Comparison of ENCODE assay signal across 8 cellular contexts in genomic region chr14:65222434-65222833, GRCh38.
DNase-seq lines count a peak whose midpoint lies in the region; ATAC-seq and TF ChIP-seq lines count a peak whose summit lies in the region.

No MANE protein-coding gene starts in this region.

- H3K4me3 ChIP-seq in astrocyte of the spinal cord (ENCODE audit: low read depth, low read length) = no peak overlapping the region

- ATAC-seq in GM18517 (IDR thresholded peaks at IDR 0.05; ENCODE audit: unreplicated experiment) = no peak

- no peak for TF ChIP-seq EP300 in Ishikawa (IDR thresholded peaks at IDR 0.05; ENCODE audit: borderline replicate concordance)

- in situ Hi-C loops in astrocyte of the spinal cord (cut with HindIII; ENCODE audit: low sequenced_read_pairs) = no loop called here

- peak; percentile 90 for TF ChIP-seq RAD21 in Ishikawa (IDR thresholded peaks at IDR 0.05; ENCODE audit: low read depth)

- DNase-seq in NCI-H345 (lab: John Stamatoyannopoulos, UW) (peak; percentile 16), NCI-H345 treated with DMSO at 0.1 percent for 48 hours (lab: John Stamatoyannopoulos, UW; ENCODE audit: unreplicated experiment) (no peak), T-helper 2 cell (peak in 4 of 5 experiments; percentile 15 to 71 (median 34)), astrocyte of the spinal cord (ENCODE audit: low read depth, low spot score) (peak; percentile 68), inferior parietal cortex (ENCODE audit: extremely low spot score) (peak; percentile 73)
- DNase-seq in stimulated activated CD4-positive, alpha-beta T cell treated with anti-CD3 and anti-CD28 coated beads, Interleukin-4, amount 100 ng/mL, for 1 hour = peak; percentile 54

- peak; percentile 87 for TF ChIP-seq CTCF in astrocyte of the spinal cord (IDR thresholded peaks at IDR 0.05; ENCODE audit: low read depth, low read length)

TF ChIP-seq in Ishikawa, 13 proteins besides CTCF, POLR2A, EP300 and RAD21:
- TF ChIP-seq TEAD4 (IDR thresholded peaks at IDR 0.05) (0 out of 2 replicates have a peak, but pooled peaks have one; percentile 34), FOXM1 (IDR thresholded peaks at IDR 0.05; ENCODE audit: borderline replicate concordance, low read depth) (no peak)
